Comparison of ENCODE assay signal across 8 cellular contexts in the genomic region with DNA sequence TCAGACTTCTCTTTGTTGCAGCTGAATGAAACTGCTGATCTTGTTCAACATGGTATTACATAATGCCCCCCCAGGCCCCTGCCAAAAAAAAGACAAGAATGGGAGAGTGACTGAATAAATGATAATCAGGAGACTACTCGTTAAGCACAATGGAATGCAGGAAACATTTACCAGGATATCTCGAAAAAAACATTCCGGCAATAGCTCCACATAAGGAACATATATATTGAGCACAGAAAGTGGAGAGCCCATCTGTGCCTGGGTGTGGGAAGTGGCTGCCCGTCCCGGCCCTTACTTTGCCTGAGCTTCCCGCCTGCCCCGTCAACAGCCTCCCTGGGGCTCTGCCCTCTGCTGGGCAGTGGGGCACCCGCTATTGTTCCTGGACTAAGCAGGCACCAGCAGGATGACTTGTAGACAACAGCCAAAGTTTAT. TPM values are rescaled to one million over a fixed set of nuclear protein-coding genes. Genes with fewer than 3 reads are reported as not detected.
DNase-seq lines count a peak whose midpoint lies in the region; ATAC-seq and TF ChIP-seq lines count a peak whose summit lies in the region.

No MANE protein-coding gene starts in this region.

- H3K4me3 ChIP-seq in HL-60 (replicated peaks; ENCODE audit: insufficient read depth, low read length), result no peak overlapping the region
- H3K4me3 ChIP-seq in body of pancreas, result no peak overlapping the region
- H3K4me3 ChIP-seq in liver (ENCODE audit: low read depth in 1 of 3, low read length in 3 of 3), result no peak overlapping the region
- no peak overlapping the region for H3K4me3 ChIP-seq in testis

- peak in 1 of 2 donors; percentile 56 for TF ChIP-seq RAD21 in liver (IDR thresholded peaks at IDR 0.05)

- peaks cover 0 to 6% of the 10 kb centered on the region in 2 donors for H3K36me3 ChIP-seq in body of pancreas (replicated peaks in 1 of 2; ENCODE audit: insufficient read depth in 1 of 2, low read depth in 2 of 2)
- H3K36me3 ChIP-seq in liver (ENCODE audit: control insufficient read depth in 4 of 4, insufficient read depth in 3 of 4, low read depth in 1 of 4, low read length in 3 of 4), result peaks cover 6 to 25% (median 13%) of the 10 kb centered on the region in 4 donors
- H3K36me3 ChIP-seq in testis (ENCODE audit: low read depth, missing control alignments), result no peaks in the 10 kb centered on the region

- intact Hi-C loops in body of pancreas (cut with DNase I) (no loop called here), testis (cut with DNase I; ENCODE audit: low total_unique reads) (no loop called here)

- H3K9ac ChIP-seq in liver (ENCODE audit: low read depth in 1 of 2, low read length in 2 of 2), result no peak overlapping the region

- H3K27ac ChIP-seq in HL-60 (replicated peaks) (no peak overlapping the region), body of pancreas (peak overlapping the region in 3 of 4 donors; percentile 38 to 69 (median 52)), liver (ENCODE audit: low read depth in 1 of 2, low read length in 2 of 2) (no peak overlapping the region), testis (no peak overlapping the region)

- DNase-seq in AG09319 (ENCODE audit: extremely low read depth, low read depth) (no peak), HL-60 (ENCODE audit: low read depth in 1 of 2, low spot score in 1 of 2) (peak in 1 of 2 experiments; percentile 21), body of pancreas (peak; percentile 41 to 68 (median 48)), testis (no peak), activated gamma-delta T cell treated with Interleukin-2 at 50 U/mL for 16 hours (no peak)

- H3K4me1 ChIP-seq in body of pancreas (peaks cover 9% of the 10 kb centered on the region), liver (ENCODE audit: control insufficient read depth in 4 of 4, insufficient read depth in 4 of 4, low read length in 3 of 4) (no peaks in the 10 kb centered on the region), testis (no peaks in the 10 kb centered on the region)

- peak; percentile 74 for ATAC-seq in body of pancreas
- ATAC-seq in GM18517 (IDR thresholded peaks at IDR 0.05; ENCODE audit: unreplicated experiment), result no peak
- ATAC-seq in HG03378 (IDR thresholded peaks at IDR 0.05; ENCODE audit: unreplicated experiment), result no peak

- TF ChIP-seq POLR2A in body of pancreas (IDR thresholded peaks at IDR 0.05) (peak in 1 of 3 donors; percentile 13), testis (IDR thresholded peaks at IDR 0.05) (no peak)

- WGBS in body of pancreas, 2 donors, result 34 to 39% methylated on average over 8 of the region's 8 CpGs
- WGBS in liver, result 66% methylated on average over 8 of the region's 8 CpGs
- WGBS in testis, 2 donors, result 69 to 71% methylated on average over 8 of the region's 8 CpGs

- H3K9me3 ChIP-seq in body of pancreas (no peaks in the 10 kb centered on the region), liver (ENCODE audit: control insufficient read depth in 4 of 4, low read length in 3 of 4) (no peaks in the 10 kb centered on the region), testis (no peaks in the 10 kb centered on the region)

- H3K27me3 ChIP-seq in HL-60 (ENCODE audit: insufficient read depth, poor library complexity, severe bottlenecking) (no peaks in the 10 kb centered on the region), body of pancreas (no peaks in the 10 kb centered on the region), liver (ENCODE audit: control insufficient read depth in 4 of 4, insufficient read depth in 4 of 4, low read length in 3 of 4) (no peaks in the 10 kb centered on the region), testis (no peaks in the 10 kb centered on the region)

- peak; percentile 83 for TF ChIP-seq CTCF in AG09319 (IDR thresholded peaks at IDR 0.05; ENCODE audit: low read depth, low read length)
- TF ChIP-seq CTCF in HL-60 (IDR thresholded peaks at IDR 0.05; ENCODE audit: insufficient read depth, low read length), result peak; percentile 10
- peak; percentile 25 to 66 (median 47) for TF ChIP-seq CTCF in body of pancreas (IDR thresholded peaks at IDR 0.05)
- peak; percentile 24 for TF ChIP-seq CTCF in liver (IDR thresholded peaks at IDR 0.05; ENCODE audit: low read depth, low read length, missing input control)
- TF ChIP-seq CTCF in testis (IDR thresholded peaks at IDR 0.05), result peak in 1 of 3 experiments; percentile 22

TF ChIP-seq in liver, 16 proteins besides CTCF, POLR2A, EP300 and RAD21:
- TF ChIP-seq NR2F2 (IDR thresholded peaks at IDR 0.05) (no peak), SP1 (IDR thresholded peaks at IDR 0.05) (no peak), FOXA2 (IDR thresholded peaks at IDR 0.05) (no peak), EGR1 (IDR thresholded peaks at IDR 0.05; ENCODE audit: low read depth in 2 of 2) (no peak), HNF4G (IDR thresholded peaks at IDR 0.05) (no peak), FOXA1 (IDR thresholded peaks at IDR 0.05) (no peak), GABPA (IDR thresholded peaks at IDR 0.05 in 1 of 2, conservative IDR thresholded peaks at IDR 0.05 in 1 of 2) (no peak), YY1 (IDR thresholded peaks at IDR 0.05) (no peak), JUND (IDR thresholded peaks at IDR 0.05) (no peak), RXRA (IDR thresholded peaks at IDR 0.05) (no peak), HNF4A (conservative IDR thresholded peaks at IDR 0.05) (no peak), TAF1 (conservative IDR thresholded peaks at IDR 0.05) (no peak)
- TF ChIP-seq, protein P1, sequence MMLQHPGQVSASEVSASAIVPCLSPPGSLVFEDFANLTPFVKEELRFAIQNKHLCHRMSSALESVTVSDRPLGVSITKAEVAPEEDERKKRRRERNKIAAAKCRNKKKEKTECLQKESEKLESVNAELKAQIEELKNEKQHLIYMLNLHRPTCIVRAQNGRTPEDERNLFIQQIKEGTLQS (IDR thresholded peaks at IDR 0.05), result no peak
- TF ChIP-seq, protein P2, sequence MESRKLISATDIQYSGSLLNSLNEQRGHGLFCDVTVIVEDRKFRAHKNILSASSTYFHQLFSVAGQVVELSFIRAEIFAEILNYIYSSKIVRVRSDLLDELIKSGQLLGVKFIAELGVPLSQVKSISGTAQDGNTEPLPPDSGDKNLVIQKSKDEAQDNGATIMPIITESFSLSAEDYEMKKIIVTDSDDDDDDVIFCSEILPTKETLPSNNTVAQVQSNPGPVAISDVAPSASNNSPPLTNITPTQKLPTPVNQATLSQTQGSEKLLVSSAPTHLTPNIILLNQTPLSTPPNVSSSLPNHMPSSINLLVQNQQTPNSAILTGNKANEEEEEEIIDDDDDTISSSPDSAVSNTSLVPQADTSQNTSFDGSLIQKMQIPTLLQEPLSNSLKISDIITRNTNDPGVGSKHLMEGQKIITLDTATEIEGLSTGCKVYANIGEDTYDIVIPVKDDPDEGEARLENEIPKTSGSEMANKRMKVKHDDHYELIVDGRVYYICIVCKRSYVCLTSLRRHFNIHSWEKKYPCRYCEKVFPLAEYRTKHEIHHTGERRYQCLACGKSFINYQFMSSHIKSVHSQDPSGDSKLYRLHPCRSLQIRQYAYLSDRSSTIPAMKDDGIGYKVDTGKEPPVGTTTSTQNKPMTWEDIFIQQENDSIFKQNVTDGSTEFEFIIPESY (IDR thresholded peaks at IDR 0.05), result no peak
- TF ChIP-seq, protein P3, sequence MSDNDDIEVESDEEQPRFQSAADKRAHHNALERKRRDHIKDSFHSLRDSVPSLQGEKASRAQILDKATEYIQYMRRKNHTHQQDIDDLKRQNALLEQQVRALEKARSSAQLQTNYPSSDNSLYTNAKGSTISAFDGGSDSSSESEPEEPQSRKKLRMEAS (IDR thresholded peaks at IDR 0.05), result no peak
- TF ChIP-seq, protein P4, sequence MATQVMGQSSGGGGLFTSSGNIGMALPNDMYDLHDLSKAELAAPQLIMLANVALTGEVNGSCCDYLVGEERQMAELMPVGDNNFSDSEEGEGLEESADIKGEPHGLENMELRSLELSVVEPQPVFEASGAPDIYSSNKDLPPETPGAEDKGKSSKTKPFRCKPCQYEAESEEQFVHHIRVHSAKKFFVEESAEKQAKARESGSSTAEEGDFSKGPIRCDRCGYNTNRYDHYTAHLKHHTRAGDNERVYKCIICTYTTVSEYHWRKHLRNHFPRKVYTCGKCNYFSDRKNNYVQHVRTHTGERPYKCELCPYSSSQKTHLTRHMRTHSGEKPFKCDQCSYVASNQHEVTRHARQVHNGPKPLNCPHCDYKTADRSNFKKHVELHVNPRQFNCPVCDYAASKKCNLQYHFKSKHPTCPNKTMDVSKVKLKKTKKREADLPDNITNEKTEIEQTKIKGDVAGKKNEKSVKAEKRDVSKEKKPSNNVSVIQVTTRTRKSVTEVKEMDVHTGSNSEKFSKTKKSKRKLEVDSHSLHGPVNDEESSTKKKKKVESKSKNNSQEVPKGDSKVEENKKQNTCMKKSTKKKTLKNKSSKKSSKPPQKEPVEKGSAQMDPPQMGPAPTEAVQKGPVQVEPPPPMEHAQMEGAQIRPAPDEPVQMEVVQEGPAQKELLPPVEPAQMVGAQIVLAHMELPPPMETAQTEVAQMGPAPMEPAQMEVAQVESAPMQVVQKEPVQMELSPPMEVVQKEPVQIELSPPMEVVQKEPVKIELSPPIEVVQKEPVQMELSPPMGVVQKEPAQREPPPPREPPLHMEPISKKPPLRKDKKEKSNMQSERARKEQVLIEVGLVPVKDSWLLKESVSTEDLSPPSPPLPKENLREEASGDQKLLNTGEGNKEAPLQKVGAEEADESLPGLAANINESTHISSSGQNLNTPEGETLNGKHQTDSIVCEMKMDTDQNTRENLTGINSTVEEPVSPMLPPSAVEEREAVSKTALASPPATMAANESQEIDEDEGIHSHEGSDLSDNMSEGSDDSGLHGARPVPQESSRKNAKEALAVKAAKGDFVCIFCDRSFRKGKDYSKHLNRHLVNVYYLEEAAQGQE (IDR thresholded peaks at IDR 0.05), result no peak

RNA-seq across cellular contexts. Expression of a gene that starts 13.4 kb away (rescaled TPM):
- total RNA-seq in body of pancreas (10 to 100 TPM; 14.0 to 24.4 TPM), liver (10 to 100 TPM in 1 of 2 donors, 1 to 10 TPM in 1; 8.9 to 15.8 TPM), testis (10 to 100 TPM; 30.1 to 37.8 TPM)
- polyA plus RNA-seq in liver (1 to 10 TPM; 2.6 to 5.7 TPM), testis (ENCODE audit: insufficient read depth, low read depth, low replicate concordance) (19.5 TPM)

RNA-seq across cellular contexts. Expression of a gene that starts 23.4 kb away (rescaled TPM):
- total RNA-seq in body of pancreas (1 to 10 TPM in 1 of 2 donors, not detected in 1; 1.0 TPM), liver (under 1 TPM in 1 of 2 donors, not detected in 1; 0.08 TPM), testis (10 to 100 TPM; 21.4 to 33.6 TPM)
- polyA plus RNA-seq in liver (under 1 TPM in 1 of 2 donors, not detected in 1; 0.49 TPM), testis (ENCODE audit: insufficient read depth, low read depth, low replicate concordance) (37.4 TPM)

Comparison
In these comparisons a context has a peak if more than half of its experiments do, and no peak if none do; other contexts are left out.
1. DNase-seq: peak in body of pancreas (4 of 4); none in AG09319 (single experiment), testis (single experiment) and activated gamma-delta T cell treated with Interleukin-2 at 50 U/mL for 16 hours (single experiment).
2. H3K27ac ChIP-seq: peak in body of pancreas (3 of 4); none in HL-60 (single experiment), liver (0 of 2) and testis (0 of 2).
3. RNA of a gene that starts 23.4 kb away (total RNA-seq): 21.4 to 33.6 TPM in testis; 1.0 TPM in body of pancreas and 0.08 TPM in liver; every median in the first group is over 10 times any median in the second.